8 cellular contexts compared by ENCODE assay signal in the genomic region with DNA sequence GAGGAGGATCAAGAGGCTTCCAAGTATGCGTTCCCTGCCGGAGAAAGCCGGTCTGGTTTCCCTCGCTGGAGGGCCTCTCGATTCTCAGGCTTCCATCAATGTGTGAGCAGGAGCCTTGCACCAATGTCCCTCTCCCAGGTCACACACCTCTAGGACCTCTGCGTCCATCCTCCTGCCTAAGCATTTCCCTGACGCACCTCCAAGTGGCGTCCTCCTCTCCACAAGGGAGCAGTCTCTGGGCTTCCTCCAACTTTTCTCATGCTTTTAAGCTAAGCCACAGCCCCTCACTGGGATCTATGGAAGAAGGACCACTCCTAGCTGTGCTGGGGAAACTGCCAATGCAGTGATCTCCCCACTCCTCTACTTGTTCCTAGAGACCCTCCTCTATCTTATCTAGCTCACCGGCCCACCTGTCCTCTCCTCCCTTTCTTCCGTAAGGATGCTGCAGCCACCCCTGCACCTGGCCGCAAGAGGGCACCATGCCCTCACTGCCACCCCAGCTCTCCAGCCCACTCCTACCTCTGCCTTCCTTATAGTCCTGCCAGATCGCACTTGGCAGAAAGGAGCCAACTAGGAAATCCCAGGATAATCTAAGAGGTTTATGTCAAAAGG.
DNase-seq lines count a peak whose midpoint lies in the region; ATAC-seq, FAIRE-seq and TF ChIP-seq lines count a peak whose summit lies in the region.

No MANE protein-coding gene starts in this region.

- H3K9me3 ChIP-seq in PC-3 (ENCODE audit: low read length) (no peaks in the 10 kb centered on the region), tibial artery (no peaks in the 10 kb centered on the region)

- H3K27ac Mint-ChIP-seq in HFFc6 (no peak overlapping the region), naive B cell (no peak overlapping the region), CD14-positive monocyte (no peak overlapping the region)

- H3K9me3 Mint-ChIP-seq in HFFc6: peaks cover 49% of the 10 kb centered on the region
- H3K9me3 Mint-ChIP-seq in naive B cell: peaks cover 0 to 2% (median 0%) of the 10 kb centered on the region in 7 donors
- H3K9me3 Mint-ChIP-seq in CD14-positive monocyte: no peaks in the 10 kb centered on the region

- H3K4me2 ChIP-seq in PC-3 (ENCODE audit: low read length): no peak overlapping the region

- DNase-seq in AG10803 (ENCODE audit: low read depth) (no peak), HFFc6 (no peak), PC-3 (peak; percentile 55), bronchial epithelial cell (ENCODE audit: low read depth) (peak; percentile 54), naive B cell (peak; percentile 5), tibial artery (no peak), CD14-positive monocyte (ENCODE audit: low spot score) (no peak)

- H3K27me3 ChIP-seq in PC-3 (ENCODE audit: low read length): no peaks in the 10 kb centered on the region
- H3K27me3 ChIP-seq in bronchial epithelial cell (ENCODE audit: control insufficient read depth, insufficient read depth, low read length): no peaks in the 10 kb centered on the region
- H3K27me3 ChIP-seq in tibial artery: peaks cover 0 to 50% of the 10 kb centered on the region in 2 donors

- H3K27me3 Mint-ChIP-seq in HFFc6 (ENCODE audit: insufficient read depth) (peaks cover 4% of the 10 kb centered on the region), naive B cell (peaks cover 22 to 66% (median 53%) of the 10 kb centered on the region in 3 donors), CD14-positive monocyte (ENCODE audit: low read depth in 3 of 3) (peaks cover 12 to 24% (median 15%) of the 10 kb centered on the region in 3 donors)

- peak; percentile 43 for FAIRE-seq in bronchial epithelial cell (lab: Jason Lieb, UNC)

- no peaks in the 10 kb centered on the region for H4K20me1 ChIP-seq in PC-3 (ENCODE audit: low read length)

- no peaks in the 10 kb centered on the region for H3K79me2 ChIP-seq in PC-3 (ENCODE audit: low read length)

- peak; percentile 15; the same call in 1 of the 2 replicates for TF ChIP-seq CTCF in AG10803 (conservative IDR thresholded peaks at IDR 0.05; ENCODE audit: low read length)
- TF ChIP-seq CTCF in HFFc6 (IDR thresholded peaks at IDR 0.05): peak; percentile 15; the same call in 1 of the 2 replicates
- TF ChIP-seq CTCF in PC-3 (conservative IDR thresholded peaks at IDR 0.05; ENCODE audit: low read depth, low read length): peak; percentile 89
- peak; percentile 93 for TF ChIP-seq CTCF in bronchial epithelial cell (IDR thresholded peaks at IDR 0.05; ENCODE audit: insufficient read depth, low read length, severe bottlenecking)
- no peak for TF ChIP-seq CTCF in tibial artery (IDR thresholded peaks at IDR 0.05)
- TF ChIP-seq CTCF in CD14-positive monocyte (IDR thresholded peaks at IDR 0.05): no peak

- no TSS peak for BruUV-seq in PC-3 (replicated peaks; lab: Mats Ljungman, UMichigan)

- H3K36me3 ChIP-seq in PC-3 (ENCODE audit: low read depth, low read length) (no peaks in the 10 kb centered on the region), bronchial epithelial cell (ENCODE audit: control insufficient read depth, insufficient read depth, low read length) (no peaks in the 10 kb centered on the region), tibial artery (no peaks in the 10 kb centered on the region)

- no peak overlapping the region for H3K4me3 ChIP-seq in AG10803 (ENCODE audit: low read length)
- no peak overlapping the region for H3K4me3 ChIP-seq in PC-3 (ENCODE audit: low read length)
- H3K4me3 ChIP-seq in bronchial epithelial cell (ENCODE audit: low read depth, low read length): no peak overlapping the region
- H3K4me3 ChIP-seq in tibial artery: no peak overlapping the region

- CTCF ChIA-PET in PC-3 (lab: Charles Lee): no interaction called here

- no peaks in the 10 kb centered on the region for H3K9me2 ChIP-seq in PC-3 (replicated peaks; ENCODE audit: low read length)

- H2AFZ ChIP-seq in PC-3 (ENCODE audit: low read length): no peak overlapping the region

- H3K4me1 ChIP-seq in PC-3 (ENCODE audit: insufficient read depth, low read length): no peaks in the 10 kb centered on the region
- H3K4me1 ChIP-seq in tibial artery: peaks cover 0 to 10% (median 3%) of the 10 kb centered on the region in 4 donors

- POLR2A ChIA-PET in PC-3 (lab: Charles Lee; ENCODE audit: unreplicated experiment): no interaction called here

- ATAC-seq in PC-3 (no peak), naive B cell (ENCODE audit: low read depth in 2 of 2) (no peak), HG03045 (IDR thresholded peaks at IDR 0.05; ENCODE audit: unreplicated experiment) (no peak)

- H3K9ac ChIP-seq in PC-3 (ENCODE audit: low read length): no peak overlapping the region

- H3F3A ChIP-seq in PC-3 (ENCODE audit: low read length, unreplicated experiment): no peaks in the 10 kb centered on the region

- intact Hi-C loops in PC-3 (cut with micrococcal nuclease) (no loop called here), tibial artery (cut with DNase I; ENCODE audit: low total_unique reads) (no loop called here), CD14-positive monocyte (cut with micrococcal nuclease) (no loop called here)

- no peak overlapping the region for H3K27ac ChIP-seq in PC-3 (ENCODE audit: low read length)
- no peak overlapping the region for H3K27ac ChIP-seq in tibial artery

- H3K4me3 Mint-ChIP-seq in HFFc6 (no peak overlapping the region), naive B cell (no peak overlapping the region), CD14-positive monocyte (no peak overlapping the region)

- no peaks in the 10 kb centered on the region for H3K4me1 Mint-ChIP-seq in HFFc6 (ENCODE audit: low read depth)
- H3K4me1 Mint-ChIP-seq in naive B cell: peaks cover 0 to 3% (median 0%) of the 10 kb centered on the region in 3 donors
- H3K4me1 Mint-ChIP-seq in CD14-positive monocyte: peaks cover 6% of the 10 kb centered on the region

- H3K36me3 Mint-ChIP-seq in HFFc6 (ENCODE audit: low read depth) (peaks cover 7% of the 10 kb centered on the region; the same call in 1 of the 2 replicates), naive B cell (no peaks in the 10 kb centered on the region), CD14-positive monocyte (no peaks in the 10 kb centered on the region)

Comparison
In these comparisons a context has a peak if more than half of its experiments do, and no peak if none do; other contexts are left out.
1. DNase-seq: peak in PC-3 (single experiment), bronchial epithelial cell (single experiment) and naive B cell (single experiment); none in AG10803 (single experiment), HFFc6 (single experiment), tibial artery (0 of 2) and CD14-positive monocyte (single experiment).
2. CTCF ChIP-seq: peak in AG10803 (single experiment), HFFc6 (single experiment), PC-3 (single experiment) and bronchial epithelial cell (single experiment); none in tibial artery (0 of 2) and CD14-positive monocyte (single experiment).